In the genomic region with DNA sequence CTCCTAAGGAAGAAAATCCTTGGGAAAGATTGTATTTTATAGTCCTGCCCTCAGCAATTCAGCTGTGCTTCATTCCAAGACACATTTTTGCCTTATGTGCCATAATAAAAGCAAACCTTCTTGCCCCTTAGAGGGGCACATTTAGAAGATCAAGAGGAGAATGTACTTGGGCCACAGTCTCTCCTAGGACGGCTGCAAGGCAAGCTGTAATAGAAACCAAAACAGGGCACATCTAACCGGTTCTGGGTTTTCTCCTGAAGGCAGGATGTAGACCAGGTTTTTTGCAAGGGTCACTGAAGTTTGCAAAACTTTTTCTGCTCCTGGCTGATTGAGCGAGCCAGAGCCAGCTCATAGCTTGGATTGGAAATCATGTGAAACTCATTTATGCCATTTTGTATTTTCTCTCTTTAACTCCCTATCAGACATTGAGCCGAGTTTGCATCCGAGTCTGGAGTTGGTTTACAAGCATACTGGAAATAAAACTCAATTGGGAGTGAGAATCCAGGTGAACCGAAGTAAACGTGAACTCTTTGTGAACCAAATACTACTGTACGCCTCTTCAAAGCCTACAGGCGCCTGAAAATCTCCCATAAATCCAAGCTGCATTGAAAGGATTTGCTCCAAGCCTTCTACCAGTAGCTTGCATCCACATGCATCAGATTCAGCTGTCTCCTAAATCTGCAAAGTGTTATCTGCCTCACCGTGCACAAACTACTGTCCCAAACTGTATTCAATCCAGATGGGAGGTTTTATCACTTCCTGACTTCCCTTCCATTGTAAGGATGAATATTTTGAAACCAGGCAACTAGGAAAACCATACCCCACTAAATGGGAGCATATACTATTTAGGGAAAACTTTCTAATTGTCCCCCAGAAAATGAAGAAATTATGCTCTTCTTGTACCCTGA, we compare ENCODE assay signal across 12 cellular contexts.
DNase-seq lines count a peak whose midpoint lies in the region; ATAC-seq and TF ChIP-seq lines count a peak whose summit lies in the region.
"Had no signal": no experiment of that assay in that cellular context is flagged by ENCODE, and none has a peak within 500 bp of the region (broad histone marks: within the 10 kb centered on the region; RNA-seq: fewer than 3 reads in every experiment).

No MANE protein-coding gene starts in this region.

- H2AFZ ChIP-seq in fibroblast of lung (ENCODE audit: low read length) (no peak overlapping the region), OCI-LY7 (ENCODE audit: low read length) (no peak overlapping the region)

- DNase-seq in Daoy (ENCODE audit: low read depth) (peak; percentile 23), fibroblast of lung (ENCODE audit: low read depth in 2 of 2) (peak; percentile 23 to 29), NCI-H82 treated with DMSO at 0.1 percent for 48 hours (lab: John Stamatoyannopoulos, UW; ENCODE audit: unreplicated experiment) (no peak), OCI-LY7 (ENCODE audit: low spot score) (no peak)
- DNase-seq: amygdala, MV-4-11 had no signal

- H3K9me2 ChIP-seq in OCI-LY7 (ENCODE audit: insufficient read depth, low read length), result no peaks in the 10 kb centered on the region

- H3K36me3 ChIP-seq in fibroblast of lung (ENCODE audit: control insufficient read depth, insufficient read depth, low read length) (no peaks in the 10 kb centered on the region), rectal smooth muscle tissue (ENCODE audit: control insufficient read depth, insufficient read depth, low read length) (no peaks in the 10 kb centered on the region), OCI-LY7 (ENCODE audit: insufficient read depth, low read length) (no peaks in the 10 kb centered on the region)

- CTCF ChIA-PET in OCI-LY7 (lab: Charles Lee; ENCODE audit: unreplicated experiment), result no interaction called here

- no peaks in the 10 kb centered on the region for H3K27me3 ChIP-seq in fibroblast of lung (ENCODE audit: control insufficient read depth, insufficient read depth, low read length)
- H3K27me3 ChIP-seq in rectal smooth muscle tissue (ENCODE audit: control insufficient read depth, insufficient read depth, low read length), result no peaks in the 10 kb centered on the region

- H3K4me2 ChIP-seq in fibroblast of lung (ENCODE audit: extremely low read depth, insufficient read depth, low read length) (no peak overlapping the region), OCI-LY7 (ENCODE audit: low read length) (no peak overlapping the region)

- BruUV-seq in OCI-LY7 (replicated peaks; lab: Mats Ljungman, UMichigan), result no TSS peak

- no peak overlapping the region for H3K9ac ChIP-seq in fibroblast of lung (ENCODE audit: insufficient read depth, low read length)
- H3K9ac ChIP-seq in rectal smooth muscle tissue (ENCODE audit: low read length), result no peak overlapping the region

- H3K9me3 ChIP-seq in fibroblast of lung (ENCODE audit: control insufficient read depth, insufficient read depth, low read depth, low read length) (no peaks in the 10 kb centered on the region), OCI-LY7 (ENCODE audit: low read length) (no peaks in the 10 kb centered on the region)

- H4K20me1 ChIP-seq in fibroblast of lung (ENCODE audit: control insufficient read depth, extremely low read depth, insufficient read depth, low read length) (no peaks in the 10 kb centered on the region), OCI-LY7 (ENCODE audit: insufficient read depth, low read length) (no peaks in the 10 kb centered on the region)

- TF ChIP-seq CTCF in fibroblast of lung (conservative IDR thresholded peaks at IDR 0.05 in 1 of 2, IDR thresholded peaks at IDR 0.05 in 1 of 2; ENCODE audit: low read depth in 1 of 2, low read length in 2 of 2) (no peak), OCI-LY7 (conservative IDR thresholded peaks at IDR 0.05; ENCODE audit: low read length) (no peak)

- POLR2A ChIA-PET in OCI-LY7 (lab: Charles Lee), result interaction anchor here (0.5 to 0.9 kb wide), 2 partner anchors 15 to 642 kb away, joined by 3 read pairs; no protein-coding TSS in a partner anchor

- H3K4me1 ChIP-seq in fibroblast of lung (ENCODE audit: control insufficient read depth, extremely low read depth, insufficient read depth, low read length) (peaks cover 4% of the 10 kb centered on the region), rectal smooth muscle tissue (ENCODE audit: control insufficient read depth, insufficient read depth, low read length) (peaks cover 16% of the 10 kb centered on the region), OCI-LY7 (ENCODE audit: insufficient read depth, low read length, poor library complexity, severe bottlenecking) (no peaks in the 10 kb centered on the region)

- intact Hi-C loops in OCI-LY7 (cut with micrococcal nuclease; ENCODE audit: unreplicated experiment), result no loop called here

- ATAC-seq in SK-N-SH treated with all-trans-retinoic acid at 6 μM for 48 hours (peak; percentile 55), GM19467 (IDR thresholded peaks at IDR 0.05; ENCODE audit: unreplicated experiment) (no peak), GM21526 (IDR thresholded peaks at IDR 0.05; ENCODE audit: low FRiP score, unreplicated experiment) (no peak)

- no peak overlapping the region for H3K27ac ChIP-seq in fibroblast of lung (ENCODE audit: insufficient read depth, low read length)
- H3K27ac ChIP-seq in rectal smooth muscle tissue (ENCODE audit: low read depth, low read length), result peak overlapping the region; percentile 21
- H3K27ac ChIP-seq in OCI-LY7 (ENCODE audit: low read depth, low read length, poor library complexity, severe bottlenecking), result no peak overlapping the region
- H3K27ac ChIP-seq: C4-2B, VCaP had no signal

- H3K4me3 ChIP-seq in fibroblast of lung (replicated peaks in 1 of 4; ENCODE audit: control extremely low read depth in 1 of 4, insufficient read depth in 1 of 4, low read depth in 3 of 4, low read length in 4 of 4) (no peak overlapping the region), rectal smooth muscle tissue (ENCODE audit: low read length) (no peak overlapping the region), OCI-LY7 (ENCODE audit: low read depth, low read length, poor library complexity, severe bottlenecking) (no peak overlapping the region)

- no peaks in the 10 kb centered on the region for H3K79me2 ChIP-seq in fibroblast of lung (ENCODE audit: control insufficient read depth, insufficient read depth, low read length)
- no peaks in the 10 kb centered on the region for H3K79me2 ChIP-seq in OCI-LY7 (ENCODE audit: insufficient read depth, low read depth, low read length)

TF ChIP-seq in SK-N-SH treated with all-trans-retinoic acid at 6 μM for 48 hours, 23 proteins besides CTCF, POLR2A, EP300 and RAD21 (continues in another document):
- TF ChIP-seq, protein P1, sequence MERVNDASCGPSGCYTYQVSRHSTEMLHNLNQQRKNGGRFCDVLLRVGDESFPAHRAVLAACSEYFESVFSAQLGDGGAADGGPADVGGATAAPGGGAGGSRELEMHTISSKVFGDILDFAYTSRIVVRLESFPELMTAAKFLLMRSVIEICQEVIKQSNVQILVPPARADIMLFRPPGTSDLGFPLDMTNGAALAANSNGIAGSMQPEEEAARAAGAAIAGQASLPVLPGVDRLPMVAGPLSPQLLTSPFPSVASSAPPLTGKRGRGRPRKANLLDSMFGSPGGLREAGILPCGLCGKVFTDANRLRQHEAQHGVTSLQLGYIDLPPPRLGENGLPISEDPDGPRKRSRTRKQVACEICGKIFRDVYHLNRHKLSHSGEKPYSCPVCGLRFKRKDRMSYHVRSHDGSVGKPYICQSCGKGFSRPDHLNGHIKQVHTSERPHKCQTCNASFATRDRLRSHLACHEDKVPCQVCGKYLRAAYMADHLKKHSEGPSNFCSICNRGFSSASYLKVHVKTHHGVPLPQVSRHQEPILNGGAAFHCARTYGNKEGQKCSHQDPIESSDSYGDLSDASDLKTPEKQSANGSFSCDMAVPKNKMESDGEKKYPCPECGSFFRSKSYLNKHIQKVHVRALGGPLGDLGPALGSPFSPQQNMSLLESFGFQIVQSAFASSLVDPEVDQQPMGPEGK (CRISPR knock-in tag; IDR thresholded peaks at IDR 0.05; ENCODE audit: borderline replicate concordance), result no peak
- no peak for TF ChIP-seq ZFP3 (CRISPR knock-in tag; IDR thresholded peaks at IDR 0.05)
- TF ChIP-seq TOX (CRISPR knock-in tag; IDR thresholded peaks at IDR 0.05; ENCODE audit: borderline replicate concordance), result no peak
- no peak for TF ChIP-seq ZC3H10 (CRISPR knock-in tag; IDR thresholded peaks at IDR 0.05)
- TF ChIP-seq PPARA (CRISPR knock-in tag; IDR thresholded peaks at IDR 0.05; ENCODE audit: borderline replicate concordance), result no peak
- TF ChIP-seq, protein P2, sequence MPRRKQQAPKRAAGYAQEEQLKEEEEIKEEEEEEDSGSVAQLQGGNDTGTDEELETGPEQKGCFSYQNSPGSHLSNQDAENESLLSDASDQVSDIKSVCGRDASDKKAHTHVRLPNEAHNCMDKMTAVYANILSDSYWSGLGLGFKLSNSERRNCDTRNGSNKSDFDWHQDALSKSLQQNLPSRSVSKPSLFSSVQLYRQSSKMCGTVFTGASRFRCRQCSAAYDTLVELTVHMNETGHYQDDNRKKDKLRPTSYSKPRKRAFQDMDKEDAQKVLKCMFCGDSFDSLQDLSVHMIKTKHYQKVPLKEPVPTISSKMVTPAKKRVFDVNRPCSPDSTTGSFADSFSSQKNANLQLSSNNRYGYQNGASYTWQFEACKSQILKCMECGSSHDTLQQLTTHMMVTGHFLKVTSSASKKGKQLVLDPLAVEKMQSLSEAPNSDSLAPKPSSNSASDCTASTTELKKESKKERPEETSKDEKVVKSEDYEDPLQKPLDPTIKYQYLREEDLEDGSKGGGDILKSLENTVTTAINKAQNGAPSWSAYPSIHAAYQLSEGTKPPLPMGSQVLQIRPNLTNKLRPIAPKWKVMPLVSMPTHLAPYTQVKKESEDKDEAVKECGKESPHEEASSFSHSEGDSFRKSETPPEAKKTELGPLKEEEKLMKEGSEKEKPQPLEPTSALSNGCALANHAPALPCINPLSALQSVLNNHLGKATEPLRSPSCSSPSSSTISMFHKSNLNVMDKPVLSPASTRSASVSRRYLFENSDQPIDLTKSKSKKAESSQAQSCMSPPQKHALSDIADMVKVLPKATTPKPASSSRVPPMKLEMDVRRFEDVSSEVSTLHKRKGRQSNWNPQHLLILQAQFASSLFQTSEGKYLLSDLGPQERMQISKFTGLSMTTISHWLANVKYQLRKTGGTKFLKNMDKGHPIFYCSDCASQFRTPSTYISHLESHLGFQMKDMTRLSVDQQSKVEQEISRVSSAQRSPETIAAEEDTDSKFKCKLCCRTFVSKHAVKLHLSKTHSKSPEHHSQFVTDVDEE (CRISPR knock-in tag; IDR thresholded peaks at IDR 0.05), result no peak
- TF ChIP-seq ZNF70 (CRISPR knock-in tag; IDR thresholded peaks at IDR 0.05), result no peak
- no peak for TF ChIP-seq CSDC2 (CRISPR knock-in tag; IDR thresholded peaks at IDR 0.05)
- TF ChIP-seq ZNF565 (CRISPR knock-in tag; conservative IDR thresholded peaks at IDR 0.05; ENCODE audit: low read depth), result no peak
- no peak for TF ChIP-seq ESRRG (CRISPR knock-in tag; IDR thresholded peaks at IDR 0.05)

Comparison
In these comparisons a context has a peak if more than half of its experiments do, and no peak if none do; other contexts are left out.
1. DNase-seq: peak in Daoy (single experiment) and fibroblast of lung (2 of 2); none in NCI-H82 treated with DMSO at 0.1 percent for 48 hours (single experiment) and OCI-LY7 (single experiment).